31 cellular contexts compared by ENCODE assay signal in genomic region chr6:109263873-109264700, GRCh38.
"Had no signal": no experiment of that assay in that cellular context is flagged by ENCODE, and none has a peak within 500 bp of the region (broad histone marks: within the 10 kb centered on the region; RNA-seq: fewer than 3 reads in every experiment).

No MANE protein-coding gene starts in this region.

- H3K27me3 ChIP-seq: colonic mucosa, gastrocnemius medialis, pancreas, suprapubic skin, tibial artery, upper lobe of right lung had no signal

- H3K27ac Mint-ChIP-seq: activated CD8-positive, alpha-beta memory T cell treated with anti-CD3 and anti-CD28 coated beads, Interleukin-2, amount 10 ng/mL, durations not matched to agents 7 days and 5 days; activated CD8-positive, alpha-beta T cell treated with anti-CD3 and anti-CD28 coated beads, Interleukin-2, amount 10 ng/mL, durations not matched to agents 7 days and 5 days; activated naive CD8-positive, alpha-beta T cell; mesothelial cell of epicardium; naive thymus-derived CD4-positive, alpha-beta T cell; T-helper 2 cell treated with Interferon-gamma antibody and Interleukin-4, amounts not matched to agents 5 μg/mL and 100 μg/mL, for 36 hours had no signal

- H3K9me3 ChIP-seq: colonic mucosa, gastrocnemius medialis, pancreas, prostate gland, suprapubic skin, upper lobe of right lung had no signal

- ATAC-seq: activated CD8-positive, alpha-beta memory T cell treated with anti-CD3 and anti-CD28 coated beads, Interleukin-2, amount 10 ng/mL, durations not matched to agents 7 days and 5 days; activated CD8-positive, alpha-beta T cell treated with anti-CD3 and anti-CD28 coated beads, Interleukin-2, amount 10 ng/mL, durations not matched to agents 7 days and 5 days; gastrocnemius medialis; left cardiac atrium; left ventricle myocardium superior; naive thymus-derived CD4-positive, alpha-beta T cell; pancreas; sciatic nerve; upper lobe of right lung had no signal

- H3K27me3 Mint-ChIP-seq: activated naive CD8-positive, alpha-beta T cell had no signal

- H3K36me3 ChIP-seq: colonic mucosa, gastrocnemius medialis, pancreas, prostate gland, suprapubic skin, tibial artery, upper lobe of right lung had no signal

- DNase-seq: activated CD4-positive, alpha-beta T cell treated with anti-CD3 and anti-CD28 coated beads, Interleukin-2, amount 50 U/mL, for 1 hour; activated CD4-positive, CD25-positive, alpha-beta regulatory T cell treated with anti-CD3 and anti-CD28 coated beads, Interleukin-2, amount 50 U/mL, for 72 hours; activated CD8-positive, alpha-beta memory T cell treated with anti-CD3 and anti-CD28 coated beads, Interleukin-2, amount 10 ng/mL, durations not matched to agents 7 days and 5 days; activated CD8-positive, alpha-beta T cell treated with anti-CD3 and anti-CD28 coated beads, Interleukin-2, amount 10 ng/mL, durations not matched to agents 7 days and 5 days; activated effector memory CD4-positive, alpha-beta T cell treated with Interleukin-2 at 50 U/mL for 16 hours; activated naive CD4-positive, alpha-beta T cell treated with Interleukin-2 at 50 U/mL for 16 hours; activated T-cell treated with anti-CD3 and anti-CD28 coated beads, Interleukin-2, amount 50 U/mL, for 48 hours; anterior cingulate cortex; colonic mucosa; effector CD8-positive, alpha-beta T cell; gastrocnemius medialis; glutamatergic neuron; islet precursor cell; left cardiac atrium; left ventricle myocardium superior; naive thymus-derived CD4-positive, alpha-beta T cell; pancreas; retina; stimulated activated CD4-positive, alpha-beta T cell treated with anti-CD3 and anti-CD28 coated beads, Interleukin-12 subunit alpha, Interleukin-12 subunit beta, amount 100 ng/mL, for 4 hours; stimulated activated CD4-positive, alpha-beta T cell treated with anti-CD3 and anti-CD28 coated beads, Interleukin-4, amount 100 ng/mL, for 1 hour; T-helper 1 cell; tibial artery; upper lobe of right lung had no signal

- H3K4me1 Mint-ChIP-seq: activated CD8-positive, alpha-beta memory T cell treated with anti-CD3 and anti-CD28 coated beads, Interleukin-2, amount 10 ng/mL, durations not matched to agents 7 days and 5 days had no signal

- H3K4me3 ChIP-seq: colonic mucosa, gastrocnemius medialis, pancreas, prostate gland, skin epidermis, suprapubic skin, tibial artery, upper lobe of right lung had no signal

- H3K27ac ChIP-seq: colonic mucosa, epithelial cell of prostate, gastrocnemius medialis, pancreas, prostate gland, skin epidermis, suprapubic skin, tibial artery, upper lobe of right lung had no signal

- H3K4me3 Mint-ChIP-seq: activated CD8-positive, alpha-beta memory T cell treated with anti-CD3 and anti-CD28 coated beads, Interleukin-2, amount 10 ng/mL, durations not matched to agents 7 days and 5 days; activated CD8-positive, alpha-beta T cell treated with anti-CD3 and anti-CD28 coated beads, Interleukin-2, amount 10 ng/mL, durations not matched to agents 7 days and 5 days; activated naive CD8-positive, alpha-beta T cell; mesothelial cell of epicardium; naive thymus-derived CD4-positive, alpha-beta T cell; T-helper 2 cell treated with Interferon-gamma antibody and Interleukin-4, amounts not matched to agents 5 μg/mL and 100 μg/mL, for 36 hours had no signal

- H3K4me1 ChIP-seq: colonic mucosa, gastrocnemius medialis, pancreas, prostate gland, suprapubic skin, tibial artery, upper lobe of right lung had no signal
